Comparison of ENCODE assay signal across 12 cellular contexts in genomic region chr6:33433001-33433559, GRCh38. TPM values are rescaled to one million over a fixed set of nuclear protein-coding genes. Genes with fewer than 3 reads are reported as not detected.
DNase-seq lines count a peak whose midpoint lies in the region; ATAC-seq and TF ChIP-seq lines count a peak whose summit lies in the region.
"Had no signal": no experiment of that assay in that cellular context is flagged by ENCODE, and none has a peak within 500 bp of the region (broad histone marks: within the 10 kb centered on the region; RNA-seq: fewer than 3 reads in every experiment).

No MANE protein-coding gene starts in this region.

- no peak for TF ChIP-seq CTCF in CD4-positive, alpha-beta T cell (IDR thresholded peaks at IDR 0.05)
- no peak for TF ChIP-seq CTCF in nephron (IDR thresholded peaks at IDR 0.05; ENCODE audit: unreplicated experiment in 3 of 3)

- H3K27me3 Mint-ChIP-seq in CD4-positive, alpha-beta T cell, result no peaks in the 10 kb centered on the region
- H3K27me3 Mint-ChIP-seq in effector memory CD8-positive, alpha-beta T cell, result no peaks in the 10 kb centered on the region
- no peaks in the 10 kb centered on the region for H3K27me3 Mint-ChIP-seq in nephron (ENCODE audit: low read depth)

- H3K9me3 ChIP-seq in CD4-positive, alpha-beta T cell (ENCODE audit: control insufficient read depth, low read length), result no peaks in the 10 kb centered on the region
- H3K9me3 ChIP-seq in HUES6 (ENCODE audit: control insufficient read depth, insufficient read depth, low read depth, low read length), result no peaks in the 10 kb centered on the region
- H3K9me3 ChIP-seq: breast epithelium had no signal

- intact Hi-C loops in CD4-positive, alpha-beta T cell (cut with DNase I, micrococcal nuclease), result loop anchor here in 1 of 2 experiments (5.0 to 10.0 kb wide), 3 partner anchors 144 to 802 kb away; partner anchors contain the start of genes HMGA1 and LEMD2

- peak overlapping the region; percentile 79 for H3K4me3 ChIP-seq in HUES6 (ENCODE audit: low read depth, low read length)
- H3K4me3 ChIP-seq: breast epithelium, K562 had no signal

- peak overlapping the region; percentile 88 for H3K9ac ChIP-seq in HUES6 (ENCODE audit: low read length)

- peaks cover 53% of the 10 kb centered on the region for H3K4me1 Mint-ChIP-seq in CD4-positive, alpha-beta T cell (ENCODE audit: low read depth)
- H3K4me1 Mint-ChIP-seq in effector memory CD8-positive, alpha-beta T cell (ENCODE audit: low read depth in 2 of 2), result peaks cover 43 to 55% of the 10 kb centered on the region in 2 donors
- H3K4me1 Mint-ChIP-seq in nephron, result peaks cover 55% of the 10 kb centered on the region

- DNase-seq in CD4-positive, alpha-beta T cell, result no peak
- DNase-seq in effector memory CD8-positive, alpha-beta T cell, result no peak
- DNase-seq in RKO (ENCODE audit: low spot score), result no peak
- no peak for DNase-seq in MV-4-11 (lab: John Stamatoyannopoulos, UW)
- DNase-seq: SIG-M5; stimulated activated CD4-positive, alpha-beta T cell treated with anti-CD3 and anti-CD28 coated beads, Interleukin-4, amount 100 ng/mL, for 1 hour had no signal

- H3K36me3 ChIP-seq in HUES6 (ENCODE audit: control insufficient read depth, insufficient read depth, low read length), result peaks cover 33% of the 10 kb centered on the region
- H3K36me3 ChIP-seq: breast epithelium had no signal

- POLR2A ChIA-PET in CD4-positive, alpha-beta T cell (lab: Charles Lee), result interaction anchor here (1.4 to 4.7 kb wide), 3 partner anchors 21 to 137 kb away, joined by 3 to 45 read pairs (median 25); partner anchors contain the start of gene ZBTB9

- H3K27ac ChIP-seq in CD4-positive, alpha-beta T cell (ENCODE audit: low read depth, low read length), result no peak overlapping the region
- H3K27ac ChIP-seq in HUES6 (ENCODE audit: low read depth, low read length), result peak overlapping the region; percentile 41; the same call in 1 of the 2 replicates
- H3K27ac ChIP-seq: breast epithelium had no signal

- peaks cover 46% of the 10 kb centered on the region for H3K36me3 Mint-ChIP-seq in CD4-positive, alpha-beta T cell (ENCODE audit: low read depth)
- H3K36me3 Mint-ChIP-seq in effector memory CD8-positive, alpha-beta T cell (ENCODE audit: insufficient read depth), result peaks cover 49% of the 10 kb centered on the region
- H3K36me3 Mint-ChIP-seq in nephron (ENCODE audit: low read depth), result peaks cover 29% of the 10 kb centered on the region

- peak overlapping the region; percentile 80 for H3K4me3 Mint-ChIP-seq in CD4-positive, alpha-beta T cell
- H3K4me3 Mint-ChIP-seq in effector memory CD8-positive, alpha-beta T cell, result peak overlapping the region; percentile 98 to 99
- peak overlapping the region; percentile 42 to 55 (median 49) for H3K4me3 Mint-ChIP-seq in nephron

- no peak for ATAC-seq in CD4-positive, alpha-beta T cell (ENCODE audit: poor library complexity)
- no peak for ATAC-seq in effector memory CD8-positive, alpha-beta T cell (replicated peaks)
- no peak for ATAC-seq in HG02970 (IDR thresholded peaks at IDR 0.05; ENCODE audit: low FRiP score, unreplicated experiment)
- ATAC-seq in HG03039 (IDR thresholded peaks at IDR 0.05; ENCODE audit: unreplicated experiment), result no peak
- ATAC-seq: K562 had no signal

- H3K27me3 ChIP-seq in CD4-positive, alpha-beta T cell (ENCODE audit: control insufficient read depth, insufficient read depth, low read length), result no peaks in the 10 kb centered on the region
- H3K27me3 ChIP-seq in HUES6 (ENCODE audit: control insufficient read depth, insufficient read depth, low read length), result no peaks in the 10 kb centered on the region
- H3K27me3 ChIP-seq: breast epithelium had no signal

- peak overlapping the region; percentile 78 for H3K27ac Mint-ChIP-seq in CD4-positive, alpha-beta T cell
- peak overlapping the region; percentile 95 to 100 for H3K27ac Mint-ChIP-seq in effector memory CD8-positive, alpha-beta T cell
- H3K27ac Mint-ChIP-seq in nephron, result peak overlapping the region; percentile 26 to 44 (median 31)

- H3K9me3 Mint-ChIP-seq in CD4-positive, alpha-beta T cell, result no peaks in the 10 kb centered on the region
- no peaks in the 10 kb centered on the region for H3K9me3 Mint-ChIP-seq in effector memory CD8-positive, alpha-beta T cell
- no peaks in the 10 kb centered on the region for H3K9me3 Mint-ChIP-seq in nephron

- H3K4me1 ChIP-seq in HUES6 (ENCODE audit: control insufficient read depth, insufficient read depth, low read length), result peaks cover 58% of the 10 kb centered on the region

- CTCF ChIA-PET in CD4-positive, alpha-beta T cell (lab: Charles Lee), result no interaction called here

RNA-seq across cellular contexts. Expression of gene SYNGAP1, which starts 13.2 kb away (rescaled TPM):
- 10 to 100 TPM; 62.4 to 63.8 TPM for total RNA-seq in CD4-positive, alpha-beta T cell

RNA-seq across cellular contexts. Expression of gene CUTA, which starts 15.2 kb away (rescaled TPM):
- 100 to 1,000 TPM; 176 to 185 TPM for total RNA-seq in CD4-positive, alpha-beta T cell

RNA-seq across cellular contexts. Expression of gene ZBTB9, which starts 21.3 kb away (rescaled TPM):
- total RNA-seq in CD4-positive, alpha-beta T cell, result 1 to 10 TPM; 5.5 to 5.7 TPM

RNA-seq across cellular contexts. Expression of gene PHF1, which starts 22.3 kb away (rescaled TPM):
- total RNA-seq in CD4-positive, alpha-beta T cell, result 100 to 1,000 TPM; 545 to 557 TPM

RNA-seq across cellular contexts. Expression of gene KIFC1, which starts 41.5 kb away (rescaled TPM):
- total RNA-seq in CD4-positive, alpha-beta T cell, result 1 to 10 TPM; 1.2 to 1.6 TPM

Comparison
In these comparisons a context has a peak if more than half of its experiments do, and no peak if none do; other contexts are left out.
1. H3K27ac Mint-ChIP-seq: peak in every context shown above with its lines; median percentile 98 in effector memory CD8-positive, alpha-beta T cell; 78 in CD4-positive, alpha-beta T cell; 31 in nephron.